In the genomic region with DNA sequence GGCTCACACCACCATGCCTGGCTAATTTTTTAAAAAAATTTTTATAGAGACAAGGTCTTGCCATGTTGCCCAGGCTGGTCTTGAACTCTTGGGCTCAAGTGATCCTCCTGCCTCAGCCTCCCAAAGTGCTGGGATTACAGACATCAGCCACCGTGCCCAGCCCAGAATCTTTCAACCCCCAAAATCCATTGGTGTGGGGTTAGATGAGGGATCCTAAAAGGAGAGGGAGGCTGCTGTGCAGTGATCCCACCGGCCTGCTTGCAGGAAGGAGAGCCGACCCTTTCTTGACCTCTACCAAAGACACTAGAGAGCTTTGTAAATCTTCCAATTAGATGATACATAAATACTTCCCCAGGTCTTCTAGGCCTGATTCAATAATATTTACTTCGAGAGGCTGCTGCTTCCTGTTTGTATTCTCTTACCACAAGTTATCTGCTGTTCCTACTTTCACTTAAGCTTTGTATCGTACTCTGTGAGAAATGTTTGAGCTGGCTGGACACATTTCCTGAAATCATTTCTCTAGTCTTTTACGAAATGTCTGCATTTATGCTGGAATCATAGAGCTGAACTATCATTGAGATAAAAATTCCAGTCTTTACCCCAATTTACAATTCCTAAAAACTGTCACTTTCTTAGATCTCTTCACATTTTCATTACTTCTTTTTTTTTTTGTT, we compare ENCODE assay signal across 9 cellular contexts. TPM values are rescaled to one million over a fixed set of nuclear protein-coding genes. Genes with fewer than 3 reads are reported as not detected.
A peak's percentile ranks its signal among the peaks of the same experiment; 100 is the strongest.
DNase-seq lines count a peak whose midpoint lies in the region; ATAC-seq, FAIRE-seq and TF ChIP-seq lines count a peak whose summit lies in the region.
"Had no signal": no experiment of that assay in that cellular context is flagged by ENCODE, and none has a peak within 500 bp of the region (broad histone marks: within the 10 kb centered on the region; RNA-seq: fewer than 3 reads in every experiment).

No MANE protein-coding gene starts in this region.

- POLR2A ChIA-PET in GM12878 (lab: Charles Lee) = interaction anchor here (0.8 to 2.0 kb wide), 10 partner anchors 10 to 57 kb away, joined by 3 to 19 read pairs (median 4); no protein-coding TSS in a partner anchor

- H3K4me1 ChIP-seq in GM12878 (ENCODE audit: control insufficient read depth, insufficient read depth, low read length) = peaks cover 16% of the 10 kb centered on the region
- no peaks in the 10 kb centered on the region for H3K4me1 ChIP-seq in mucosa of descending colon (ENCODE audit: low read depth)

- SMC1A ChIA-PET in GM12878 (lab: Charles Lee; ENCODE audit: uncharacterized antibody, unreplicated experiment) = interaction anchor here (0.7 to 3.7 kb wide), 18 partner anchors 9 to 58 kb away, joined by 3 to 31 read pairs (median 5); partner anchors contain the start of gene IER3

- BruUV-seq in GM12878 (replicated peaks; lab: Mats Ljungman, UMichigan) = no TSS peak

- peak overlapping the region; percentile 92 for H2AFZ ChIP-seq in GM12878 (ENCODE audit: control insufficient read depth, low read depth, low read length)

- TF ChIP-seq CTCF in CD14-positive monocyte (IDR thresholded peaks at IDR 0.05) (no peak), GM12878 (IDR thresholded peaks at IDR 0.05 in 2 of 3, conservative IDR thresholded peaks at IDR 0.05 in 1 of 3; ENCODE audit: control insufficient read depth in 2 of 3, extremely low read depth in 1 of 3, insufficient read depth in 1 of 3, low read depth in 3 of 3, low read length in 3 of 3) (no peak), mucosa of descending colon (IDR thresholded peaks at IDR 0.05) (no peak)

- H3K79me2 ChIP-seq in GM12878 (ENCODE audit: control insufficient read depth, insufficient read depth, low read length) = no peaks in the 10 kb centered on the region

- no peak for TF ChIP-seq POLR2A in GM12878 (IDR thresholded peaks at IDR 0.05; ENCODE audit: low read depth, low read length)

- H3K27me3 Mint-ChIP-seq in CD14-positive monocyte (ENCODE audit: low read depth in 3 of 3) (peaks cover 0 to 6% (median 0%) of the 10 kb centered on the region in 3 donors), IgD-negative memory B cell (no peaks in the 10 kb centered on the region)

- H3K9ac ChIP-seq in GM12878 (ENCODE audit: control insufficient read depth, insufficient read depth, low read length) = peak overlapping the region; percentile 66

- H3K27me3 ChIP-seq in GM12878 (replicated peaks in 1 of 2; ENCODE audit: control insufficient read depth in 2 of 2, insufficient read depth in 2 of 2, low read length in 1 of 2) = no peaks in the 10 kb centered on the region

- RAD21 ChIA-PET in GM12878 (lab: Charles Lee; ENCODE audit: unreplicated experiment) = interaction anchor here (0.8 to 5.1 kb wide), 7 partner anchors 18 to 57 kb away, joined by 4 to 29 read pairs (median 9); no protein-coding TSS in a partner anchor

- ATAC-seq in GM12878 (peak; percentile 97), mucosa of descending colon (peak; percentile 74), HG03520 (IDR thresholded peaks at IDR 0.05; ENCODE audit: unreplicated experiment) (no peak)

- no peak for TF ChIP-seq RAD21 in GM12878 (IDR thresholded peaks at IDR 0.05; ENCODE audit: insufficient read depth, low read depth, low read length)

- peaks cover 0 to 3% (median 0%) of the 10 kb centered on the region in 7 donors for H3K9me3 Mint-ChIP-seq in CD14-positive monocyte
- H3K9me3 Mint-ChIP-seq in IgD-negative memory B cell = no peaks in the 10 kb centered on the region
- H3K9me3 Mint-ChIP-seq: brain had no signal

- H3K4me1 Mint-ChIP-seq in CD14-positive monocyte (peaks cover 66% of the 10 kb centered on the region), IgD-negative memory B cell (peaks cover 10 to 15% (median 13%) of the 10 kb centered on the region in 3 donors)

- CTCF ChIA-PET in GM12878 (lab: Yijun Ruan, JAX) = interaction anchor here (0.9 to 1.5 kb wide), 5 partner anchors 11 to 49 kb away, joined by 3 to 7 read pairs (median 4); partner anchors contain the start of gene IER3

- H4K20me1 ChIP-seq in GM12878 (ENCODE audit: control insufficient read depth, insufficient read depth) = no peaks in the 10 kb centered on the region

- H3K27ac ChIP-seq in GM12878 (ENCODE audit: control insufficient read depth, insufficient read depth) = peak overlapping the region; percentile 84

- H3K36me3 Mint-ChIP-seq in CD14-positive monocyte (no peaks in the 10 kb centered on the region), IgD-negative memory B cell (no peaks in the 10 kb centered on the region)
- H3K36me3 Mint-ChIP-seq: brain had no signal

- DNase-seq in CD14-positive monocyte (ENCODE audit: low spot score) (no peak), GM12878 (ENCODE audit: low read depth, low spot score) (peak; percentile 57), mucosa of descending colon (no peak), NCI-H2171 (lab: John Stamatoyannopoulos, UW) (no peak), NCI-H1105 treated with DMSO at 0.1 percent for 48 hours (lab: John Stamatoyannopoulos, UW) (no peak), NCI-H1930 (lab: John Stamatoyannopoulos, UW) (no peak)

- no peaks in the 10 kb centered on the region for H3K36me3 ChIP-seq in GM12878 (ENCODE audit: control insufficient read depth in 2 of 2, insufficient read depth in 2 of 2, low read length in 1 of 2)
- no peaks in the 10 kb centered on the region for H3K36me3 ChIP-seq in mucosa of descending colon (ENCODE audit: low read depth)

- in situ Hi-C loops in GM12878 (cut with MboI) = no loop called here

- H3K9me3 ChIP-seq in GM12878 (replicated peaks; ENCODE audit: control insufficient read depth, insufficient read depth, low read length) (no peaks in the 10 kb centered on the region), mucosa of descending colon (no peaks in the 10 kb centered on the region)

- FAIRE-seq in GM12878 (lab: Jason Lieb, UNC) = peak; percentile 97

- H3K4me3 Mint-ChIP-seq in CD14-positive monocyte (peak overlapping the region; percentile 56 to 81), IgD-negative memory B cell (peak overlapping the region; percentile 3 to 81 (median 62))
- H3K4me3 Mint-ChIP-seq: brain had no signal

- no peak overlapping the region for H3K4me3 ChIP-seq in GM12878
- H3K4me3 ChIP-seq in mucosa of descending colon = no peak overlapping the region

- peak overlapping the region; percentile 87 for H3K4me2 ChIP-seq in GM12878 (ENCODE audit: control insufficient read depth, insufficient read depth)

- H3K27ac Mint-ChIP-seq in CD14-positive monocyte (peak overlapping the region; percentile 94 to 97 (median 96)), IgD-negative memory B cell (peak overlapping the region; percentile 54 to 97 (median 97))

- WGBS in GM12878 (ENCODE audit: insufficient coverage, insufficient replicate concordance, low lambda C conversion rate, missing lambda C conversion rate) = 29% methylated on average over 6 of the region's 6 CpGs

- TF ChIP-seq EP300 in GM12878 (IDR thresholded peaks at IDR 0.05; ENCODE audit: borderline replicate concordance in 1 of 2, control insufficient read depth in 1 of 2, low read depth in 2 of 2, low read length in 2 of 2) = 0 out of 4 replicates have a peak, but pooled peaks of 1 of the 2 experiments have one; percentile 36

- intact Hi-C loops in CD14-positive monocyte (cut with micrococcal nuclease) (no loop called here), GM12878 (cut with micrococcal nuclease; ENCODE audit: unreplicated experiment) (no loop called here), mucosa of descending colon (cut with DNase I, micrococcal nuclease) (no loop called here)

TF ChIP-seq in GM12878, 131 proteins besides CTCF, POLR2A, EP300 and RAD21 (continues in another document):
- TF ChIP-seq NBN (IDR thresholded peaks at IDR 0.05) (peak; percentile 53; the same call in 1 of the 2 replicates), NR2F1 (conservative IDR thresholded peaks at IDR 0.05) (peak; percentile 75)

RNA-seq across cellular contexts. Expression of gene IER3, which starts 49.3 kb away (rescaled TPM):
- polyA plus RNA-seq in CD14-positive monocyte (10 to 100 TPM; 30.6 to 53.2 TPM), IgD-negative memory B cell (0.73 TPM), GM12878 (2011; rRNA removed) (100 and 104 TPM in 2 replicates), GM12878 (2014; fragmentation: Illumina TruSeq; extraction: Trizol) (8.3 and 22.5 TPM in 2 replicates), GM12878 (2014; fragmentation: Nextera tagmentation; extraction: Ambion mirVana) (1 to 10 TPM; 1.9 to 7.3 TPM), GM12878 (2014; rRNA removed) (63.8 and 71.6 TPM in 2 replicates), GM12878 (2016; fragmentation: Nextera tagmentation; extraction: Ambion mirVana) (10 to 100 TPM; 16.1 to 19.5 TPM)
- 22.9 and 23.9 TPM in 2 replicates for total RNA-seq in GM12878 (2013; cell fraction: nucleolus; rRNA removed)
- total RNA-seq in GM12878 (2014; rRNA removed) (67.2 and 71.6 TPM in 2 replicates), GM12878 (2014; rRNA removed; fragmentation: Illumina TruSeq; extraction: Trizol) (42.0 and 43.2 TPM in 2 replicates), GM12878 (2021) (65.8 and 80.7 TPM in 2 replicates), mucosa of descending colon (100 to 1,000 TPM in 1 of 3 donors, 10 to 100 TPM in 2; 64.0 to 183 (median 67.6) TPM)
- polyA plus RNA-seq in GM12878 (2011; ENCODE audit: low read depth) = 10.6 TPM
- polyA plus RNA-seq in GM12878 (2011; cell fraction: cytosol; rRNA removed) = 96.0 and 101 TPM in 2 replicates
- polyA plus RNA-seq in GM12878 (2011; cell fraction: nucleus; rRNA removed) = 183 and 184 TPM in 2 replicates
- 21.4 and 31.8 TPM in 2 replicates for polyA plus RNA-seq in GM12878 (2012)
- polyA minus RNA-seq in GM12878 (2011; rRNA and poly(A)+ RNA removed) = 63.6 and 100 TPM in 2 replicates
- 102 and 106 TPM in 2 replicates for polyA minus RNA-seq in GM12878 (2011; cell fraction: cytosol; rRNA and poly(A)+ RNA removed)
- polyA minus RNA-seq in GM12878 (2011; cell fraction: nucleus; rRNA and poly(A)+ RNA removed) = 70.4 and 103 TPM in 2 replicates

RNA-seq across cellular contexts. Expression of gene FLOT1, which starts 51.2 kb away (rescaled TPM):
- polyA plus RNA-seq in CD14-positive monocyte (100 to 1,000 TPM; 124 to 153 TPM), IgD-negative memory B cell (97.3 TPM), GM12878 (2011; rRNA removed) (113 and 153 TPM in 2 replicates), GM12878 (2014; fragmentation: Illumina TruSeq; extraction: Trizol) (102 and 112 TPM in 2 replicates), GM12878 (2014; fragmentation: Nextera tagmentation; extraction: Ambion mirVana) (10 to 100 TPM; 12.3 to 16.8 TPM), GM12878 (2014; rRNA removed) (140 and 153 TPM in 2 replicates), GM12878 (2016; fragmentation: Nextera tagmentation; extraction: Ambion mirVana) (100 to 1,000 TPM; 114 to 119 TPM)
- total RNA-seq in GM12878 (2013; cell fraction: nucleolus; rRNA removed) = 83.3 and 102 TPM in 2 replicates
- total RNA-seq in GM12878 (2014; rRNA removed) (98.4 and 102 TPM in 2 replicates), GM12878 (2014; rRNA removed; fragmentation: Illumina TruSeq; extraction: Trizol) (71.2 and 73.6 TPM in 2 replicates), GM12878 (2021) (111 and 115 TPM in 2 replicates), mucosa of descending colon (100 to 1,000 TPM; 133 to 175 (median 152) TPM)
- 57.9 TPM for polyA plus RNA-seq in GM12878 (2011; ENCODE audit: low read depth)
- polyA plus RNA-seq in GM12878 (2011; cell fraction: cytosol; rRNA removed) = 161 and 169 TPM in 2 replicates
- polyA plus RNA-seq in GM12878 (2011; cell fraction: nucleus; rRNA removed) = 189 and 204 TPM in 2 replicates
- 103 and 110 TPM in 2 replicates for polyA plus RNA-seq in GM12878 (2012)
- 106 and 129 TPM in 2 replicates for polyA minus RNA-seq in GM12878 (2011; rRNA and poly(A)+ RNA removed)
- 45.0 and 45.6 TPM in 2 replicates for polyA minus RNA-seq in GM12878 (2011; cell fraction: cytosol; rRNA and poly(A)+ RNA removed)
- 64.8 and 96.5 TPM in 2 replicates for polyA minus RNA-seq in GM12878 (2011; cell fraction: nucleus; rRNA and poly(A)+ RNA removed)
